Comparison of ENCODE assay signal across 9 cellular contexts in the genomic region with DNA sequence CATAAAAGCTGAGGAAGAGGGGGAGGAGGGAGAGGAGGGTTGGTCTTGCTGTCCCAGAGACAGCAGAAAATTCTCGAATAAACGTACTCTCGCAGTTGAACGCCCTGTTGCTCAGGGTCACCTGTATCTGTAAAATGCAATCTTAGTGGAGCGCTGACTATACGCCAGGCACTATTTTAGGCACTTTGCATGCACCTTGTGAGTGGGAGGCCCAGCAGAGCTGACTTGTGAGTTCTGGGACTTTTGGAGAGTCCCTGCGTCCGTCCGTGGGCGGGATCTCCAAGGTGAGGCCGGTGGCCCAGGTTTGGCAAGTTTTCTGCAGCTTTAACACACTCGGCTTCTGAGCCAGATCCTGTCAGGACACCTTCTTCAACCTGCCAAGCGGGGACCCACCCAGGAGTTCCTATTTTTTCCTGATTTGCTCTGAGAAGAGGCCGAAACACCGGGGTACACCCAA. TPM values are rescaled to one million over a fixed set of nuclear protein-coding genes. Genes with fewer than 3 reads are reported as not detected.
A peak's percentile ranks its signal among the peaks of the same experiment; 100 is the strongest.
DNase-seq lines count a peak whose midpoint lies in the region; ATAC-seq and TF ChIP-seq lines count a peak whose summit lies in the region.
"Had no signal": no experiment of that assay in that cellular context is flagged by ENCODE, and none has a peak within 500 bp of the region (broad histone marks: within the 10 kb centered on the region; RNA-seq: fewer than 3 reads in every experiment).

No MANE protein-coding gene starts in this region.

- intact Hi-C loops in ovary (cut with DNase I): loop anchor here (2.0 kb wide), 3 partner anchors 49 to 83 kb away; no protein-coding TSS in a partner anchor

- DNase-seq in GM10266 (ENCODE audit: extremely low spot score): peak; percentile 63
- peak; percentile 64 for DNase-seq in activated CD4-positive, CD25-positive, alpha-beta regulatory T cell treated with anti-CD3 and anti-CD28 coated beads, Interleukin-2, amount 50 U/mL, for 72 hours
- peak in 1 of 5 donors; percentile 61 for DNase-seq in ovary
- no peak for DNase-seq in NCI-H748 treated with DMSO at 0.1 percent for 48 hours (lab: John Stamatoyannopoulos, UW)
- no peak for DNase-seq in NCI-H510A (lab: John Stamatoyannopoulos, UW)

- TF ChIP-seq POLR2A in ovary (IDR thresholded peaks at IDR 0.05): no peak

- H3K36me3 ChIP-seq in esophagus (ENCODE audit: control insufficient read depth in 2 of 2, insufficient read depth in 2 of 2, low read length in 1 of 2): no peaks in the 10 kb centered on the region
- H3K36me3 ChIP-seq in ovary: no peaks in the 10 kb centered on the region

- no peak for TF ChIP-seq CTCF in GM10266 (IDR thresholded peaks at IDR 0.05; ENCODE audit: control insufficient read depth, insufficient read depth, low read depth, missing control alignments)
- no peak for TF ChIP-seq CTCF in ovary (IDR thresholded peaks at IDR 0.05)

- 18 to 19% methylated on average over 15 of the region's 15 CpGs for WGBS in esophagus, 2 donors
- WGBS in ovary, 3 donors: 39 to 43% (median 42%) methylated on average over 14 to 15 of the region's 15 CpGs

- no peak for TF ChIP-seq EP300 in ovary (IDR thresholded peaks at IDR 0.05)

- H3K27ac ChIP-seq in esophagus (ENCODE audit: low read depth in 2 of 2, low read length in 1 of 2) (peak overlapping the region; percentile 89 to 99), ovary (peak overlapping the region; percentile 60 to 85)

- H3K4me3 ChIP-seq in esophagus (ENCODE audit: low read depth in 1 of 2, low read length in 2 of 2) (peak overlapping the region; percentile 43 to 47), ovary (peak overlapping the region; percentile 51)

- H3K9me3 ChIP-seq in esophagus (ENCODE audit: control insufficient read depth in 2 of 2, insufficient read depth in 1 of 2, low read depth in 1 of 2, low read length in 1 of 2): no peaks in the 10 kb centered on the region
- no peaks in the 10 kb centered on the region for H3K9me3 ChIP-seq in ovary

- H3K27me3 ChIP-seq in esophagus (ENCODE audit: control insufficient read depth in 1 of 2, insufficient read depth in 2 of 2, low read length in 2 of 2) (no peaks in the 10 kb centered on the region), ovary (no peaks in the 10 kb centered on the region)

- peak; percentile 28 for ATAC-seq in HG02642 (IDR thresholded peaks at IDR 0.05; ENCODE audit: poor library complexity, unreplicated experiment)
- no peak for ATAC-seq in GM19467 (IDR thresholded peaks at IDR 0.05; ENCODE audit: unreplicated experiment)

- H3K4me1 ChIP-seq in esophagus (ENCODE audit: control insufficient read depth in 2 of 2, insufficient read depth in 2 of 2, low read length in 1 of 2) (peaks cover 14 to 40% of the 10 kb centered on the region in 2 donors), ovary (ENCODE audit: insufficient read depth) (peaks cover 8% of the 10 kb centered on the region)

RNA-seq across cellular contexts. Expression of a gene that starts 32.5 kb away (rescaled TPM):
- polyA plus RNA-seq in esophagus (10 to 100 TPM; 25.0 to 70.3 TPM), ovary (under 1 TPM in 1 of 2 donors, not detected in 1; 0.13 TPM)
- 1 to 10 TPM in 1 of 7 donors, under 1 TPM in 5, not detected in 1; 0.17 to 1.7 (median 0.51) TPM for total RNA-seq in ovary
- total RNA-seq: NCI-H460 had no signal

Comparison
In these comparisons a context has a peak if more than half of its experiments do, and no peak if none do; other contexts are left out.
1. DNase-seq: peak in GM10266 (single experiment) and activated CD4-positive, CD25-positive, alpha-beta regulatory T cell treated with anti-CD3 and anti-CD28 coated beads, Interleukin-2, amount 50 U/mL, for 72 hours (single experiment); none in NCI-H748 treated with DMSO at 0.1 percent for 48 hours (single experiment) and NCI-H510A (single experiment).
2. RNA of a gene that starts 32.5 kb away (polyA plus RNA-seq): 25.0 to 70.3 TPM in esophagus; 0.13 TPM in ovary; every median in the first group is over 10 times any median in the second.